ENCODE assay signal across 16 cellular contexts in genomic region chr3:174072675-174073074, GRCh38.
DNase-seq lines count a peak whose midpoint lies in the region; ATAC-seq, FAIRE-seq and TF ChIP-seq lines count a peak whose summit lies in the region.
"Had no signal": no experiment of that assay in that cellular context is flagged by ENCODE, and none has a peak within 500 bp of the region (broad histone marks: within the 10 kb centered on the region; RNA-seq: fewer than 3 reads in every experiment).

No MANE protein-coding gene starts in this region.

- H2AFZ ChIP-seq in OCI-LY3 (ENCODE audit: low read depth, low read length) (peak overlapping the region; percentile 63; the same call in 1 of the 2 replicates), GM12878 (ENCODE audit: control insufficient read depth, low read depth, low read length) (no peak overlapping the region)

- H3K4me3 Mint-ChIP-seq in Calu3 (ENCODE audit: low read depth, unreplicated experiment): no peak overlapping the region
- H3K4me3 Mint-ChIP-seq: CD14-positive monocyte; CD8-positive, alpha-beta T cell had no signal

- H3K4me1 Mint-ChIP-seq in Calu3 (ENCODE audit: low read depth, unreplicated experiment): peaks cover 11% of the 10 kb centered on the region
- H3K4me1 Mint-ChIP-seq: CD14-positive monocyte had no signal

- H3K9me3 ChIP-seq in OCI-LY3 (ENCODE audit: insufficient read depth, low read length): no peaks in the 10 kb centered on the region
- H3K9me3 ChIP-seq in GM12878 (replicated peaks; ENCODE audit: control insufficient read depth, insufficient read depth, low read length): no peaks in the 10 kb centered on the region
- H3K9me3 ChIP-seq: HAP-1 had no signal

- CTCF ChIA-PET in Calu3 (lab: Charles Lee): no interaction called here
- CTCF ChIA-PET in GM12878 (lab: Yijun Ruan, JAX): no interaction called here

- ATAC-seq in GM12878 (peak; percentile 47; the same call in 2 of the 3 replicates), foreskin keratinocyte (peak; percentile 87), Right ventricle myocardium inferior (no peak), GM19455 (IDR thresholded peaks at IDR 0.05; ENCODE audit: unreplicated experiment) (no peak)
- ATAC-seq: CD8-positive, alpha-beta T cell had no signal

- peak overlapping the region; percentile 41 for H3K4me2 ChIP-seq in OCI-LY3 (ENCODE audit: low read length)
- H3K4me2 ChIP-seq in GM12878 (ENCODE audit: control insufficient read depth, insufficient read depth): no peak overlapping the region

- TF ChIP-seq POLR2A in GM12878 (IDR thresholded peaks at IDR 0.05; ENCODE audit: low read depth, low read length): no peak

- BruUV-seq in Calu3 (replicated peaks; lab: Mats Ljungman, UMichigan) (no TSS peak), GM12878 (replicated peaks; lab: Mats Ljungman, UMichigan) (no TSS peak)

- H3K27ac ChIP-seq in OCI-LY3 (ENCODE audit: low read length): no peak overlapping the region
- no peak overlapping the region for H3K27ac ChIP-seq in GM12878 (ENCODE audit: control insufficient read depth, insufficient read depth)
- H3K27ac ChIP-seq in foreskin keratinocyte: no peak overlapping the region
- H3K27ac ChIP-seq: 22Rv1 had no signal

- DNase-seq in Calu3 (peak; percentile 8), GM12878 (ENCODE audit: low read depth, low spot score) (no peak), foreskin keratinocyte (peak in 1 of 2 donors; percentile 15), Right ventricle myocardium inferior (ENCODE audit: missing footprints) (no peak), retina (no peak), GM20000 (ENCODE audit: low spot score) (no peak)
- DNase-seq: CD8-positive, alpha-beta T cell; COR-L47; DND-41; GF-D8 had no signal

- H3K9ac ChIP-seq in OCI-LY3 (ENCODE audit: low read length) (no peak overlapping the region), GM12878 (ENCODE audit: control insufficient read depth, insufficient read depth, low read length) (no peak overlapping the region)

- TF ChIP-seq RAD21 in GM12878 (IDR thresholded peaks at IDR 0.05; ENCODE audit: insufficient read depth, low read depth, low read length): no peak

- H3K27me3 ChIP-seq in OCI-LY3 (ENCODE audit: low read depth, low read length) (no peaks in the 10 kb centered on the region), GM12878 (replicated peaks in 1 of 2; ENCODE audit: control insufficient read depth in 2 of 2, insufficient read depth in 2 of 2, low read length in 1 of 2) (no peaks in the 10 kb centered on the region), foreskin keratinocyte (peaks cover 2% of the 10 kb centered on the region)

- peak overlapping the region; percentile 4 for H3K27ac Mint-ChIP-seq in Calu3 (ENCODE audit: unreplicated experiment)
- H3K27ac Mint-ChIP-seq: CD14-positive monocyte; CD8-positive, alpha-beta T cell had no signal

- POLR2A ChIA-PET in GM12878 (lab: Charles Lee): no interaction called here

- RAD21 ChIA-PET in GM12878 (lab: Charles Lee; ENCODE audit: unreplicated experiment): no interaction called here

- WGBS in GM12878 (ENCODE audit: insufficient coverage, insufficient replicate concordance, low lambda C conversion rate, missing lambda C conversion rate): 0% methylated on average over 1 of the region's 1 CpG

- H3K4me3 ChIP-seq in OCI-LY3 (ENCODE audit: low read length) (no peak overlapping the region), GM12878 (no peak overlapping the region)
- H3K4me3 ChIP-seq: HAP-1 had no signal

- H3K4me1 ChIP-seq in OCI-LY3 (ENCODE audit: low read length) (peaks cover 19% of the 10 kb centered on the region), GM12878 (ENCODE audit: control insufficient read depth, insufficient read depth, low read length) (no peaks in the 10 kb centered on the region), foreskin keratinocyte (no peaks in the 10 kb centered on the region)
- H3K4me1 ChIP-seq: HAP-1 had no signal

- H3K9me3 Mint-ChIP-seq in Calu3 (ENCODE audit: low read depth, unreplicated experiment): peaks cover 4% of the 10 kb centered on the region
- H3K9me3 Mint-ChIP-seq: CD8-positive, alpha-beta T cell had no signal

- no peak for TF ChIP-seq EP300 in GM12878 (IDR thresholded peaks at IDR 0.05; ENCODE audit: borderline replicate concordance in 1 of 2, control insufficient read depth in 1 of 2, low read depth in 2 of 2, low read length in 2 of 2)

- no peaks in the 10 kb centered on the region for H4K20me1 ChIP-seq in OCI-LY3 (ENCODE audit: insufficient read depth, low read length)
- no peaks in the 10 kb centered on the region for H4K20me1 ChIP-seq in GM12878 (ENCODE audit: control insufficient read depth, insufficient read depth)

- TF ChIP-seq CTCF in Calu3 (IDR thresholded peaks at IDR 0.05; ENCODE audit: unreplicated experiment) (no peak), OCI-LY3 (IDR thresholded peaks at IDR 0.05; ENCODE audit: low read depth, low read length) (no peak), GM12878 (IDR thresholded peaks at IDR 0.05 in 2 of 3, conservative IDR thresholded peaks at IDR 0.05 in 1 of 3; ENCODE audit: control insufficient read depth in 2 of 3, extremely low read depth in 1 of 3, insufficient read depth in 1 of 3, low read depth in 3 of 3, low read length in 3 of 3) (no peak), foreskin keratinocyte (conservative IDR thresholded peaks at IDR 0.05) (no peak), GM20000 (IDR thresholded peaks at IDR 0.05; ENCODE audit: extremely low read depth, missing control alignments) (no peak)

- H3K36me3 ChIP-seq in OCI-LY3 (replicated peaks; ENCODE audit: low read depth, low read length): no peaks in the 10 kb centered on the region
- no peaks in the 10 kb centered on the region for H3K36me3 ChIP-seq in GM12878 (ENCODE audit: control insufficient read depth in 2 of 2, insufficient read depth in 2 of 2, low read length in 1 of 2)
- H3K36me3 ChIP-seq: HAP-1 had no signal

- no peaks in the 10 kb centered on the region for H3K36me3 Mint-ChIP-seq in Calu3 (ENCODE audit: insufficient read depth, unreplicated experiment)
- H3K36me3 Mint-ChIP-seq: CD14-positive monocyte; CD8-positive, alpha-beta T cell had no signal

- in situ Hi-C loops in GM12878 (cut with MboI): no loop called here

- no peaks in the 10 kb centered on the region for H3K27me3 Mint-ChIP-seq in Calu3 (ENCODE audit: unreplicated experiment)

- H3K79me2 ChIP-seq in OCI-LY3 (ENCODE audit: low read length) (no peaks in the 10 kb centered on the region), GM12878 (ENCODE audit: control insufficient read depth, insufficient read depth, low read length) (no peaks in the 10 kb centered on the region)

- intact Hi-C loops in Calu3 (cut with micrococcal nuclease; ENCODE audit: unreplicated experiment): no loop called here
- intact Hi-C loops in GM12878 (cut with micrococcal nuclease; ENCODE audit: unreplicated experiment): no loop called here
- intact Hi-C loops in Right ventricle myocardium inferior (cut with DNase I): no loop called here

- SMC1A ChIA-PET in GM12878 (lab: Charles Lee; ENCODE audit: uncharacterized antibody, unreplicated experiment): no interaction called here

- no peak for FAIRE-seq in GM12878 (lab: Jason Lieb, UNC)
- FAIRE-seq: H1 had no signal

TF ChIP-seq in GM12878, 131 proteins besides CTCF, POLR2A, EP300 and RAD21 (continues in another document):
- no peak for TF ChIP-seq ZNF687 (IDR thresholded peaks at IDR 0.05)
- TF ChIP-seq SIX5 (IDR thresholded peaks at IDR 0.05; ENCODE audit: low read depth, low read length, severe bottlenecking): no peak
- TF ChIP-seq STAT3 (IDR thresholded peaks at IDR 0.05; ENCODE audit: low read depth, low read length): no peak
- TF ChIP-seq ZNF207 (IDR thresholded peaks at IDR 0.05; ENCODE audit: borderline replicate concordance): no peak
- TF ChIP-seq, protein P1, sequence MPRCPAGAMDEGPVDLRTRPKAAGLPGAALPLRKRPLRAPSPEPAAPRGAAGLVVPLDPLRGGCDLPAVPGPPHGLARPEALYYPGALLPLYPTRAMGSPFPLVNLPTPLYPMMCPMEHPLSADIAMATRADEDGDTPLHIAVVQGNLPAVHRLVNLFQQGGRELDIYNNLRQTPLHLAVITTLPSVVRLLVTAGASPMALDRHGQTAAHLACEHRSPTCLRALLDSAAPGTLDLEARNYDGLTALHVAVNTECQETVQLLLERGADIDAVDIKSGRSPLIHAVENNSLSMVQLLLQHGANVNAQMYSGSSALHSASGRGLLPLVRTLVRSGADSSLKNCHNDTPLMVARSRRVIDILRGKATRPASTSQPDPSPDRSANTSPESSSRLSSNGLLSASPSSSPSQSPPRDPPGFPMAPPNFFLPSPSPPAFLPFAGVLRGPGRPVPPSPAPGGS (IDR thresholded peaks at IDR 0.05; ENCODE audit: borderline replicate concordance, insufficient read depth, low read depth, low read length, poor library complexity, severe bottlenecking): no peak
- TF ChIP-seq RELA (IDR thresholded peaks at IDR 0.05; ENCODE audit: borderline replicate concordance, partially characterized antibody): no peak

Comparison
In these comparisons a context has a peak if more than half of its experiments do, and no peak if none do; other contexts are left out.
1. ATAC-seq: peak in GM12878 (single experiment) and foreskin keratinocyte (single experiment); none in Right ventricle myocardium inferior (single experiment) and GM19455 (single experiment).